In genomic region chr4:73704314-73705055, GRCh38 we compare ENCODE assay signal across 8 cellular contexts. TPM values are rescaled to one million over a fixed set of nuclear protein-coding genes. Genes with fewer than 3 reads are reported as not detected.
DNase-seq lines count a peak whose midpoint lies in the region; ATAC-seq, FAIRE-seq and TF ChIP-seq lines count a peak whose summit lies in the region.
"Had no signal": no experiment of that assay in that cellular context is flagged by ENCODE, and none has a peak within 500 bp of the region (broad histone marks: within the 10 kb centered on the region; RNA-seq: fewer than 3 reads in every experiment).

No MANE protein-coding gene starts in this region.

- DNase-seq in H54 (ENCODE audit: insufficient read length, low spot score) (no peak), NCI-H460 (ENCODE audit: extremely low read depth, low read depth) (peak; percentile 98), choroid plexus epithelial cell (ENCODE audit: low read depth) (peak; percentile 99), lung (ENCODE audit: low spot score) (peak; percentile 82), NCI-H524 (lab: John Stamatoyannopoulos, UW) (no peak)
- DNase-seq in stimulated activated CD4-positive, alpha-beta T cell treated with anti-CD3 and anti-CD28 coated beads, Interleukin-4, amount 100 ng/mL, for 24 hours, result no peak

- H3K36me3 ChIP-seq in lung (ENCODE audit: control insufficient read depth in 2 of 2, insufficient read depth in 2 of 2, low read length in 2 of 2), result no peaks in the 10 kb centered on the region

- TF ChIP-seq CTCF in choroid plexus epithelial cell (conservative IDR thresholded peaks at IDR 0.05; ENCODE audit: low read depth, low read length) (no peak), lung (IDR thresholded peaks at IDR 0.05; ENCODE audit: control extremely low read depth, extremely low read depth) (no peak)

- peak; percentile 65 for FAIRE-seq in H54 (lab: Jason Lieb, UNC)

- peaks cover 4 to 14% of the 10 kb centered on the region in 2 donors for H3K4me1 ChIP-seq in lung (ENCODE audit: control insufficient read depth in 2 of 2, insufficient read depth in 2 of 2, low read length in 2 of 2)

- peak; percentile 89 for ATAC-seq in lung (ENCODE audit: insufficient read depth, low FRiP score)
- no peak for ATAC-seq in HG03045 (IDR thresholded peaks at IDR 0.05; ENCODE audit: unreplicated experiment)
- ATAC-seq: T-cell had no signal

- 22 to 27% methylated on average over 9 of the region's 9 CpGs for WGBS in lung, 2 donors

- H3K27ac ChIP-seq in lung (ENCODE audit: low read depth in 1 of 2, low read length in 1 of 2), result peak overlapping the region; percentile 55 to 57

- no peak overlapping the region for H3K4me3 ChIP-seq in choroid plexus epithelial cell (ENCODE audit: low read depth, low read length)
- no peak overlapping the region for H3K4me3 ChIP-seq in lung

- TF ChIP-seq POLR2A in H54 (IDR thresholded peaks at IDR 0.05; ENCODE audit: low read depth, low read length), result no peak

- H3K27me3 ChIP-seq in lung (ENCODE audit: control insufficient read depth, insufficient read depth), result no peaks in the 10 kb centered on the region

- no peaks in the 10 kb centered on the region for H3K9me3 ChIP-seq in lung (ENCODE audit: control insufficient read depth in 2 of 2, insufficient read depth in 1 of 2, low read length in 1 of 2)

RNA-seq across cellular contexts. Expression of gene CXCL8, which starts 35.9 kb away (rescaled TPM):
- 1,552 and 1,559 TPM in 2 replicates for total RNA-seq in NCI-H460 (2014; rRNA removed; shearing (Covaris generic))
- polyA plus RNA-seq in NCI-H460 (2014; cell fraction: nucleus; rRNA removed), result 662 and 826 TPM in 2 replicates
- 100 to 1,000 TPM in 1 of 2 donors, 10 to 100 TPM in 1; 37.4 to 100 TPM for total RNA-seq in lung
- polyA plus RNA-seq in lung, result 100 to 1,000 TPM in 1 of 2 donors, 10 to 100 TPM in 1; 33.8 to 501 TPM

Comparison
In these comparisons a context has a peak if more than half of its experiments do, and no peak if none do; other contexts are left out.
1. DNase-seq: peak in NCI-H460 (single experiment), choroid plexus epithelial cell (single experiment) and lung (single experiment); none in H54 (single experiment), NCI-H524 (0 of 2) and stimulated activated CD4-positive, alpha-beta T cell treated with anti-CD3 and anti-CD28 coated beads, Interleukin-4, amount 100 ng/mL, for 24 hours (single experiment).
2. RNA of gene CXCL8, which starts 35.9 kb away (total RNA-seq): 1,552 to 1,559 TPM in NCI-H460; 37.4 to 100 TPM in lung; every median in the first group is over 10 times any median in the second.